2 cellular contexts compared by ENCODE assay signal in genomic region chr21:36472377-36472776, GRCh38.
TF ChIP-seq lines count a peak whose summit lies in the region.

No MANE protein-coding gene starts in this region.

TF ChIP-seq in HEK293, 187 proteins besides CTCF, POLR2A, EP300 and RAD21:
- TF ChIP-seq ZNF138 (tag by site-specific recombination; IDR thresholded peaks at IDR 0.05; ENCODE audit: borderline replicate concordance) (no peak), ZNF416 (tag by site-specific recombination; IDR thresholded peaks at IDR 0.05) (peak; percentile 82; the same call in 1 of the 2 replicates), ZNF10 (tag by site-specific recombination; IDR thresholded peaks at IDR 0.05) (peak; percentile 98)

TF ChIP-seq in GM12878, 131 proteins besides CTCF, POLR2A, EP300 and RAD21:
- TF ChIP-seq SMAD1 (IDR thresholded peaks at IDR 0.05; ENCODE audit: low read depth, partially characterized antibody): no peak
- no peak for TF ChIP-seq MYC (IDR thresholded peaks at IDR 0.05; ENCODE audit: insufficient read depth, insufficient read length, insufficient replicate concordance, low read length, severe bottlenecking)
- no peak for TF ChIP-seq CEBPZ (IDR thresholded peaks at IDR 0.05; ENCODE audit: low read depth, low read length)
- TF ChIP-seq CBX3 (IDR thresholded peaks at IDR 0.05; ENCODE audit: borderline replicate concordance, low read depth): no peak
- no peak for TF ChIP-seq CHD4 (IDR thresholded peaks at IDR 0.05)
- TF ChIP-seq BMI1 (IDR thresholded peaks at IDR 0.05; ENCODE audit: borderline replicate concordance): no peak
- no peak for TF ChIP-seq GABPA (IDR thresholded peaks at IDR 0.05; ENCODE audit: low read depth)
- no peak for TF ChIP-seq TCF3 (IDR thresholded peaks at IDR 0.05; ENCODE audit: borderline replicate concordance, insufficient read depth, low read depth, low read length)
- TF ChIP-seq HDGF (IDR thresholded peaks at IDR 0.05): no peak
- no peak for TF ChIP-seq CUX1 (IDR thresholded peaks at IDR 0.05; ENCODE audit: insufficient replicate concordance, low read depth, low read length)
